27 cellular contexts compared by ENCODE assay signal in genomic region chr15:70147178-70147760, GRCh38. TPM values are rescaled to one million over a fixed set of nuclear protein-coding genes. Genes with fewer than 3 reads are reported as not detected.
A peak's percentile ranks its signal among the peaks of the same experiment; 100 is the strongest.
DNase-seq lines count a peak whose midpoint lies in the region; TF ChIP-seq lines count a peak whose summit lies in the region.
"Had no signal": no experiment of that assay in that cellular context is flagged by ENCODE, and none has a peak within 500 bp of the region (broad histone marks: within the 10 kb centered on the region; RNA-seq: fewer than 3 reads in every experiment).

No MANE protein-coding gene starts in this region.

- H3K79me2 ChIP-seq in OCI-LY3 (ENCODE audit: low read length): no peaks in the 10 kb centered on the region

- H3K4me2 ChIP-seq in OCI-LY3 (ENCODE audit: low read length): peak overlapping the region; percentile 4; the same call in 1 of the 2 replicates

- H3K4me1 ChIP-seq in OCI-LY3 (ENCODE audit: low read length) (peaks cover 53% of the 10 kb centered on the region), sigmoid colon (peaks cover 0 to 45% (median 22%) of the 10 kb centered on the region in 4 donors), ovary (ENCODE audit: insufficient read depth) (peaks cover 10% of the 10 kb centered on the region)

- no peak overlapping the region for H3K9ac ChIP-seq in OCI-LY3 (ENCODE audit: low read length)

- intact Hi-C loops in sigmoid colon (cut with DNase I): no loop called here
- intact Hi-C loops in ovary (cut with DNase I): no loop called here

- H3K36me3 ChIP-seq in OCI-LY3 (replicated peaks; ENCODE audit: low read depth, low read length) (no peaks in the 10 kb centered on the region), sigmoid colon (no peaks in the 10 kb centered on the region), ovary (no peaks in the 10 kb centered on the region)
- H3K36me3 ChIP-seq: SJCRH30 had no signal

- TF ChIP-seq CTCF in OCI-LY3 (IDR thresholded peaks at IDR 0.05; ENCODE audit: low read depth, low read length) (no peak), sigmoid colon (IDR thresholded peaks at IDR 0.05) (no peak), ovary (IDR thresholded peaks at IDR 0.05) (no peak)

- no peak overlapping the region for H3K4me3 ChIP-seq in OCI-LY3 (ENCODE audit: low read length)
- H3K4me3 ChIP-seq in sigmoid colon: no peak overlapping the region
- H3K4me3 ChIP-seq in ovary: no peak overlapping the region
- H3K4me3 ChIP-seq: coronary artery, lung, SJCRH30, skin epidermis had no signal

- TF ChIP-seq EP300 in sigmoid colon (IDR thresholded peaks at IDR 0.05) (no peak), ovary (IDR thresholded peaks at IDR 0.05) (no peak)

- peak; percentile 5 to 7 for DNase-seq in AML-193 (lab: John Stamatoyannopoulos, UW)
- DNase-seq in Kasumi-1 (lab: John Stamatoyannopoulos, UW): peak; percentile 45 to 52
- peak; percentile 48 for DNase-seq in brain pericyte (ENCODE audit: low read depth, low spot score)
- DNase-seq in sigmoid colon: no peak
- DNase-seq in SKM-1 (lab: John Stamatoyannopoulos, UW; ENCODE audit: unreplicated experiment): no peak
- DNase-seq in ovary: no peak
- DNase-seq in T1000 (lab: John Stamatoyannopoulos, UW): no peak
- DNase-seq: 8988T; activated CD4-positive, alpha-beta memory T cell treated with anti-CD3 and anti-CD28 coated beads, Interleukin-2, amount 10 ng/mL, durations not matched to agents 7 days and 5 days; activated CD8-positive, alpha-beta memory T cell treated with anti-CD3 and anti-CD28 coated beads, Interleukin-2, amount 50 U/mL, for 4 hours; activated naive CD4-positive, alpha-beta T cell treated with anti-CD3 and anti-CD28 coated beads, Interleukin-2, amount 10 ng/mL, durations not matched to agents 7 days and 5 days; DND-41; effector memory CD4-positive, alpha-beta T cell; hypothalamus; left cardiac atrium; NCI-H1694; NCI-H748 treated with DMSO at 0.1 percent for 48 hours; nephron progenitor cell; RPMI8226; SJCRH30; stimulated activated naive CD4-positive, alpha-beta T cell treated with Interleukin-2 at 50 U/mL for 16 hours had no signal

- H3K27me3 ChIP-seq in OCI-LY3 (ENCODE audit: low read depth, low read length) (no peaks in the 10 kb centered on the region), sigmoid colon (no peaks in the 10 kb centered on the region), ovary (no peaks in the 10 kb centered on the region)
- H3K27me3 ChIP-seq: SJCRH30 had no signal

- H3K27ac ChIP-seq in OCI-LY3 (ENCODE audit: low read length): no peak overlapping the region
- H3K27ac ChIP-seq in sigmoid colon: no peak overlapping the region
- H3K27ac ChIP-seq in ovary: no peak overlapping the region
- H3K27ac ChIP-seq: C4-2B, coronary artery, epithelial cell of prostate, SJCRH30, skin epidermis had no signal

- H3K9me3 ChIP-seq in OCI-LY3 (ENCODE audit: insufficient read depth, low read length) (no peaks in the 10 kb centered on the region), sigmoid colon (no peaks in the 10 kb centered on the region), ovary (no peaks in the 10 kb centered on the region)
- H3K9me3 ChIP-seq: SJCRH30 had no signal

- 73 to 84% methylated on average over 8 of the region's 8 CpGs for WGBS in sigmoid colon, 2 donors
- WGBS in ovary, 3 donors: 79 to 84% (median 80%) methylated on average over 8 of the region's 8 CpGs

- H2AFZ ChIP-seq in OCI-LY3 (ENCODE audit: low read depth, low read length): no peak overlapping the region

- TF ChIP-seq POLR2A in sigmoid colon (IDR thresholded peaks at IDR 0.05) (no peak), ovary (IDR thresholded peaks at IDR 0.05) (no peak)

- no peaks in the 10 kb centered on the region for H4K20me1 ChIP-seq in OCI-LY3 (ENCODE audit: insufficient read depth, low read length)

RNA-seq across cellular contexts. Expression of gene TLE3, which starts 49.6 kb away (rescaled TPM):
- total RNA-seq in sigmoid colon: 10 to 100 TPM; 49.5 to 82.0 (median 58.8) TPM
- 10 to 100 TPM; 16.8 to 39.3 (median 21.0) TPM for polyA plus RNA-seq in sigmoid colon
- total RNA-seq in ovary: 10 to 100 TPM; 53.9 to 70.8 (median 62.4) TPM
- polyA plus RNA-seq in ovary: 10 to 100 TPM; 17.5 to 24.4 TPM

Comparison
In these comparisons a context has a peak if more than half of its experiments do, and no peak if none do; other contexts are left out.
1. DNase-seq: peak in AML-193 (2 of 2), Kasumi-1 (2 of 2) and brain pericyte (single experiment); none in sigmoid colon (single experiment), SKM-1 (single experiment), ovary (0 of 5) and T1000 (single experiment).